In the genomic region with DNA sequence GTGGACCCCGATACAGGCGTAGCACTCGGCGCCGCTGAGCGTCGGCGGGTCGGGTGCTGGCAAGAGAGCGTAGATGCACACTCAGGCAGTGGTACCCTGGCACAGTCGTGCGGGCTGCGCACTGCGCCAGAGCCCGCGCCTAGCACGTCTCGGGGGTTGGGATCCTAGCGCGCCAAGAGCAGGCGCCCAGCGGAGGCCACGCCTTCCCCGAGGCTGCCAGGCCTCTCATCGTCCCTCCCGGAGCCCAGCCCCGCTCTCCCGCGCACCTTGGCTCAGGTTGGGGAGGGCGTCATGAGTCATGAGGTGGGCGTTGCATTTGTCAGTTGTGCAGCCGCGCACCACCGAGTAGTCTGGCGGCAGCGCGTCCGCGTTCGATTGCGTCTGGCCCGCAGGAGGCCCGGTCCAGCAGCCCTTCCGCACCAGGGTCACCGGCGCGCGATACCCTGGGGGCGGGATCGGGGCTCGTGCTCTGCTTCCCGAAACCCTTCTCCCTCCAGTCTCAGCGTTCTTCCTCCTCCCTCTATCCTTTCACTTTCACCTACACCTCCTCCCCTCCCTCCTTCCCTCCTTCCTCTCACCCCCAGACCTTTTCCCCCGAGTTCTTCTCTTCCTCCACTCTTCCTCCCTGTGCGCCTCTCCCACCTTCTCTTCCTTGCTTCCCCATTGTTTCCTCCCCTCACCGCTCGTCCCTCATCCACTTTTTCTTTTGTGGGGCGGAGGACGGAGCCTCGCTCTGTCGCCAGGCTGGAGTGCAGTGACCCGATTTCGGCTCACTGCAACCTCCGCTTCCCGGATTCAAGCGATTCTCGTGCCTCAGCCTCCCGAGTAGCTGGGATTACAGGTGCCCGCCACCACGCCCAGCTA, we compare ENCODE assay signal across 8 cellular contexts. TPM values are rescaled to one million over a fixed set of nuclear protein-coding genes. Genes with fewer than 3 reads are reported as not detected.
DNase-seq lines count a peak whose midpoint lies in the region; ATAC-seq and TF ChIP-seq lines count a peak whose summit lies in the region.

No MANE protein-coding gene starts in this region.

- TF ChIP-seq POLR2A in spleen (IDR thresholded peaks at IDR 0.05), result no peak

- TF ChIP-seq CTCF in astrocyte of the cerebellum (IDR thresholded peaks at IDR 0.05; ENCODE audit: low read depth, low read length, missing control alignments) (no peak), spleen (IDR thresholded peaks at IDR 0.05 in 8 of 11, conservative IDR thresholded peaks at IDR 0.05 in 3 of 11) (no peak)

- H3K4me1 Mint-ChIP-seq in immature natural killer cell, result peaks cover 6% of the 10 kb centered on the region in 2 donors

- H3K27ac ChIP-seq in spleen, result peak overlapping the region in 5 of 8 donors; percentile 36 to 75 (median 59)

- WGBS in spleen, 5 donors, result 16 to 22% (median 18%) methylated on average over 48 to 70 of the region's 70 CpGs

- peaks cover 0 to 3% (median 0%) of the 10 kb centered on the region in 6 donors for H3K9me3 Mint-ChIP-seq in immature natural killer cell

- H3K9me3 ChIP-seq in spleen, result peaks cover 0 to 8% (median 2%) of the 10 kb centered on the region in 8 donors

- H3K4me3 ChIP-seq in astrocyte of the cerebellum (ENCODE audit: low read depth, low read length), result peak overlapping the region; percentile 45
- peak overlapping the region; percentile 45 to 77 (median 56) for H3K4me3 ChIP-seq in spleen

- peaks cover 0 to 22% (median 0%) of the 10 kb centered on the region in 6 donors for H3K36me3 ChIP-seq in spleen

- DNase-seq in DMS 273 (lab: John Stamatoyannopoulos, UW; ENCODE audit: unreplicated experiment), result peak; percentile 60
- DNase-seq in DMS 273 treated with DMSO at 0.1 percent for 48 hours (lab: John Stamatoyannopoulos, UW), result no peak
- peak in 3 of 5 donors; percentile 28 to 43 (median 34) for DNase-seq in T-helper 1 cell
- DNase-seq in astrocyte of the cerebellum (ENCODE audit: low read depth), result no peak
- no peak for DNase-seq in immature natural killer cell
- DNase-seq in spleen, result peak; percentile 84
- DNase-seq in globus pallidus (ENCODE audit: low spot score), result no peak

- H3K4me1 ChIP-seq in spleen, result peaks cover 0 to 22% (median 9%) of the 10 kb centered on the region in 6 donors

- H3K27ac Mint-ChIP-seq in immature natural killer cell, result no peak overlapping the region

- in situ Hi-C loops in astrocyte of the cerebellum (cut with HindIII; ENCODE audit: low sequenced_read_pairs), result no loop called here

- ATAC-seq in HG03175 (IDR thresholded peaks at IDR 0.05; ENCODE audit: unreplicated experiment), result no peak

- H3K4me3 Mint-ChIP-seq in immature natural killer cell, result peak overlapping the region; percentile 44 to 66 (median 49)

- H3K36me3 Mint-ChIP-seq in immature natural killer cell, result no peaks in the 10 kb centered on the region

- peaks cover 5 to 9% (median 6%) of the 10 kb centered on the region in 3 donors for H3K27me3 Mint-ChIP-seq in immature natural killer cell (ENCODE audit: low read depth in 3 of 3)

- intact Hi-C loops in spleen (cut with DNase I; ENCODE audit: low total_unique reads), result no loop called here

- H3K27me3 ChIP-seq in spleen (replicated peaks in 1 of 7), result peaks cover 0 to 35% (median 0%) of the 10 kb centered on the region in 7 donors

RNA-seq across cellular contexts. Expression of a gene that starts 3.5 kb away (rescaled TPM):
- 1 to 10 TPM in 1 of 3 donors, not detected in 2; 3.4 TPM for polyA plus RNA-seq in immature natural killer cell
- 10 to 100 TPM in 2 of 7 donors, 1 to 10 TPM in 5; 4.2 to 48.1 (median 7.4) TPM for total RNA-seq in spleen
- polyA plus RNA-seq in spleen, result 1 to 10 TPM; 2.1 to 6.6 (median 2.2) TPM

RNA-seq across cellular contexts. Expression of a gene that starts 18.0 kb away (rescaled TPM):
- under 1 TPM in 2 of 3 donors, not detected in 1; 0.19 to 0.27 TPM for polyA plus RNA-seq in immature natural killer cell
- total RNA-seq in spleen, result 10 to 100 TPM; 14.3 to 24.2 (median 21.3) TPM
- polyA plus RNA-seq in spleen, result 10 to 100 TPM; 25.3 to 77.6 (median 56.1) TPM

RNA-seq across cellular contexts. Expression of a gene that starts 28.3 kb away (rescaled TPM):
- polyA plus RNA-seq in immature natural killer cell (1 to 10 TPM in 2 of 3 donors, not detected in 1; 1.7 to 3.2 TPM), spleen (1 to 10 TPM; 1.1 to 3.0 (median 1.1) TPM)
- total RNA-seq in spleen, result 10 to 100 TPM in 6 of 7 donors, 1 to 10 TPM in 1; 6.0 to 15.6 (median 11.9) TPM

RNA-seq across cellular contexts. Expression of a gene that starts 44.0 kb away (rescaled TPM):
- polyA plus RNA-seq in immature natural killer cell (1 to 10 TPM; 1.9 to 9.3 (median 5.1) TPM), spleen (10 to 100 TPM; 34.0 to 44.8 (median 44.3) TPM)
- 10 to 100 TPM; 30.9 to 65.9 (median 54.6) TPM for total RNA-seq in spleen

Comparison
In these comparisons a context has a peak if more than half of its experiments do, and no peak if none do; other contexts are left out.
1. DNase-seq: peak in DMS 273 (single experiment), T-helper 1 cell (3 of 5) and spleen (single experiment); none in DMS 273 treated with DMSO at 0.1 percent for 48 hours (single experiment), astrocyte of the cerebellum (single experiment), immature natural killer cell (0 of 3) and globus pallidus (single experiment).
2. RNA of a gene that starts 18.0 kb away (polyA plus RNA-seq): 25.3 to 77.6 TPM in spleen; 0.19 to 0.27 TPM in immature natural killer cell; every median in the first group is over 10 times any median in the second.